19 cellular contexts compared by ENCODE assay signal in the genomic region with DNA sequence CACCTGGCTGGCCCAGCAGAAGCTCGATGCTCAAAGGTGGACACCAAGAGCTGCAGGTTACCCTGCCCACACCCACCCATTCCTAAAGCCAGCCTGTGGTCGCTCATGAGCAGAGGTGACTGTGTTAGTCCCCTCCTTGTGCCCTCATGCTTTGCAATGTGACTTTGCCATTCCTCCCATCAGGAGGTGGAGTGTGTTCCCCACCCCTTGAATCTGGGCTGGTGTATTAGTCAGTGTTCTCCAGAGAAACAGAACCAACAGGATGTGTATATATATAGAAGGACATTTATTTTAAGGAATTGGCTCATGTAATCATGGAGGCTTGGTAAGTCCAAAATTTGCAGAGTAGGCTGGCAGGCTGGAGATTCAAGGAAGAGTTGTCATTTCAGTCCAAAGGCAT. TPM values are rescaled to one million over a fixed set of nuclear protein-coding genes. Genes with fewer than 3 reads are reported as not detected.
DNase-seq lines count a peak whose midpoint lies in the region; ATAC-seq and TF ChIP-seq lines count a peak whose summit lies in the region.
"Had no signal": no experiment of that assay in that cellular context is flagged by ENCODE, and none has a peak within 500 bp of the region (broad histone marks: within the 10 kb centered on the region; RNA-seq: fewer than 3 reads in every experiment).

No MANE protein-coding gene starts in this region.

- no peak overlapping the region for H3K27ac Mint-ChIP-seq in T-helper 17 cell
- H3K27ac Mint-ChIP-seq: naive thymus-derived CD8-positive, alpha-beta T cell had no signal

- H3K36me3 ChIP-seq in spleen: no peaks in the 10 kb centered on the region
- H3K36me3 ChIP-seq: adrenal gland, BLaER1, suprapubic skin had no signal

- H3K9me3 ChIP-seq in spleen: no peaks in the 10 kb centered on the region
- H3K9me3 ChIP-seq in T-helper 17 cell (ENCODE audit: control insufficient read depth, low read length, poor library complexity, severe bottlenecking): no peaks in the 10 kb centered on the region
- H3K9me3 ChIP-seq: adrenal gland, suprapubic skin had no signal

- no peak overlapping the region for H3K4me3 ChIP-seq in HL-60 (replicated peaks; ENCODE audit: insufficient read depth, low read length)
- no peak overlapping the region for H3K4me3 ChIP-seq in spleen
- H3K4me3 ChIP-seq: adrenal gland, BLaER1, SK-N-MC, suprapubic skin had no signal

- TF ChIP-seq CTCF in HL-60 (IDR thresholded peaks at IDR 0.05; ENCODE audit: insufficient read depth, low read length) (no peak), spleen (IDR thresholded peaks at IDR 0.05 in 8 of 11, conservative IDR thresholded peaks at IDR 0.05 in 3 of 11) (no peak)

- WGBS in spleen, 5 donors: 71 to 94% (median 89%) methylated on average over 2 of the region's 2 CpGs

- H3K4me3 Mint-ChIP-seq in T-helper 17 cell: no peak overlapping the region
- H3K4me3 Mint-ChIP-seq: naive thymus-derived CD8-positive, alpha-beta T cell had no signal

- H3K27ac ChIP-seq in HL-60 (replicated peaks) (peak overlapping the region; percentile 96), angular gyrus (ENCODE audit: low read depth, low read length) (peak overlapping the region; percentile 75), spleen (peak overlapping the region in 1 of 8 donors; percentile 86)
- H3K27ac ChIP-seq: adrenal gland, BLaER1, SK-N-MC, suprapubic skin had no signal

- TF ChIP-seq POLR2A in spleen (IDR thresholded peaks at IDR 0.05): no peak

- ATAC-seq in GM18867 (IDR thresholded peaks at IDR 0.05; ENCODE audit: unreplicated experiment): no peak
- no peak for ATAC-seq in T-helper 17 cell
- ATAC-seq: naive thymus-derived CD8-positive, alpha-beta T cell had no signal

- H3K27me3 Mint-ChIP-seq in T-helper 17 cell: peaks cover 3% of the 10 kb centered on the region
- H3K27me3 Mint-ChIP-seq: naive thymus-derived CD8-positive, alpha-beta T cell had no signal

- peaks cover 8% of the 10 kb centered on the region for H3K4me1 Mint-ChIP-seq in T-helper 17 cell

- intact Hi-C loops in spleen (cut with DNase I; ENCODE audit: low total_unique reads): no loop called here

- H3K4me1 ChIP-seq in spleen: peaks cover 0 to 68% (median 27%) of the 10 kb centered on the region in 6 donors

- no peaks in the 10 kb centered on the region for H3K36me3 Mint-ChIP-seq in T-helper 17 cell (ENCODE audit: low read depth)
- H3K36me3 Mint-ChIP-seq: naive thymus-derived CD8-positive, alpha-beta T cell had no signal

- no peaks in the 10 kb centered on the region for H3K27me3 ChIP-seq in HL-60 (ENCODE audit: insufficient read depth, poor library complexity, severe bottlenecking)
- H3K27me3 ChIP-seq in spleen (replicated peaks in 1 of 7): no peaks in the 10 kb centered on the region
- H3K27me3 ChIP-seq: adrenal gland, BLaER1, suprapubic skin had no signal

- DNase-seq in HL-60 (ENCODE audit: low read depth in 1 of 2, low spot score in 1 of 2) (no peak), fibroblast of peridontal ligament (ENCODE audit: extremely low read depth) (peak; percentile 70), spleen (peak; percentile 30), putamen (ENCODE audit: low spot score) (no peak), T-helper 17 cell (no peak)
- DNase-seq: activated CD4-positive, alpha-beta T cell treated with anti-CD3 and anti-CD28 coated beads, Interleukin-2, amount 50 U/mL, for 48 hours; adrenal gland; cortex of kidney; DMS 273 treated with DMSO at 0.1 percent for 48 hours; erythroblast; naive thymus-derived CD8-positive, alpha-beta T cell; NCI-H187 treated with DMSO at 0.1 percent for 48 hours; NCI-H524 treated with DMSO at 0.1 percent for 48 hours; stimulated activated CD4-positive, alpha-beta T cell treated with anti-CD3 and anti-CD28 coated beads, Interleukin-2, amount 100 ng/mL, for 24 hours had no signal

RNA-seq across cellular contexts. Expression of a gene that starts 54.4 kb away (rescaled TPM):
- total RNA-seq in spleen (10 to 100 TPM; 22.0 to 46.8 (median 30.7) TPM), T-helper 17 cell (10 to 100 TPM; 10.0 to 15.9 TPM)
- polyA plus RNA-seq in spleen: 1 to 10 TPM; 1.1 to 3.8 (median 1.8) TPM

Comparison
In these comparisons a context has a peak if more than half of its experiments do, and no peak if none do; other contexts are left out.
1. DNase-seq: peak in fibroblast of peridontal ligament (single experiment) and spleen (single experiment); none in HL-60 (0 of 2), putamen (single experiment) and T-helper 17 cell (0 of 3).